In genomic region chr3:177609613-177610012, GRCh38 we compare ENCODE assay signal across 1 cellular context.
TF ChIP-seq lines count a peak whose summit lies in the region.

No MANE protein-coding gene starts in this region.

TF ChIP-seq in WTC11, 78 proteins besides CTCF, POLR2A, EP300 and RAD21 (continued from another document):
- TF ChIP-seq AR (CRISPR knock-in tag; IDR thresholded peaks at IDR 0.05) (no peak), ESRRA (CRISPR knock-in tag; IDR thresholded peaks at IDR 0.05; ENCODE audit: borderline replicate concordance) (no peak), SOX15 (CRISPR knock-in tag; IDR thresholded peaks at IDR 0.05) (no peak), TEAD1 (CRISPR knock-in tag; IDR thresholded peaks at IDR 0.05) (no peak), TP53 (CRISPR knock-in tag; IDR thresholded peaks at IDR 0.05) (no peak), PRRX2 (CRISPR knock-in tag; IDR thresholded peaks at IDR 0.05) (no peak), FOXP1 (CRISPR knock-in tag; IDR thresholded peaks at IDR 0.05; ENCODE audit: borderline replicate concordance) (no peak), ZNF138 (CRISPR knock-in tag; conservative IDR thresholded peaks at IDR 0.05) (no peak), CREB1 (CRISPR knock-in tag; IDR thresholded peaks at IDR 0.05) (no peak), ARID4B (CRISPR knock-in tag; IDR thresholded peaks at IDR 0.05; ENCODE audit: borderline replicate concordance) (no peak), KAT7 (CRISPR knock-in tag; IDR thresholded peaks at IDR 0.05; ENCODE audit: borderline replicate concordance) (no peak)
- TF ChIP-seq, protein P1, sequence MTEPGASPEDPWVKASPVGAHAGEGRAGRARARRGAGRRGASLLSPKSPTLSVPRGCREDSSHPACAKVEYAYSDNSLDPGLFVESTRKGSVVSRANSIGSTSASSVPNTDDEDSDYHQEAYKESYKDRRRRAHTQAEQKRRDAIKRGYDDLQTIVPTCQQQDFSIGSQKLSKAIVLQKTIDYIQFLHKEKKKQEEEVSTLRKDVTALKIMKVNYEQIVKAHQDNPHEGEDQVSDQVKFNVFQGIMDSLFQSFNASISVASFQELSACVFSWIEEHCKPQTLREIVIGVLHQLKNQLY (CRISPR knock-in tag; IDR thresholded peaks at IDR 0.05): no peak
- TF ChIP-seq, protein P2, sequence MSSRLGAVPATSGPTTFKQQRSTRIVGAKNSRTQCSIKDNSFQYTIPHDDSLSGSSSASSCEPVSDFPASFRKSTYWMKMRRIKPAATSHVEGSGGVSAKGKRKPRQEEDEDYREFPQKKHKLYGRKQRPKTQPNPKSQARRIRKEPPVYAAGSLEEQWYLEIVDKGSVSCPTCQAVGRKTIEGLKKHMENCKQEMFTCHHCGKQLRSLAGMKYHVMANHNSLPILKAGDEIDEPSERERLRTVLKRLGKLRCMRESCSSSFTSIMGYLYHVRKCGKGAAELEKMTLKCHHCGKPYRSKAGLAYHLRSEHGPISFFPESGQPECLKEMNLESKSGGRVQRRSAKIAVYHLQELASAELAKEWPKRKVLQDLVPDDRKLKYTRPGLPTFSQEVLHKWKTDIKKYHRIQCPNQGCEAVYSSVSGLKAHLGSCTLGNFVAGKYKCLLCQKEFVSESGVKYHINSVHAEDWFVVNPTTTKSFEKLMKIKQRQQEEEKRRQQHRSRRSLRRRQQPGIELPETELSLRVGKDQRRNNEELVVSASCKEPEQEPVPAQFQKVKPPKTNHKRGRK (CRISPR knock-in tag; IDR thresholded peaks at IDR 0.05; ENCODE audit: borderline replicate concordance): no peak
- TF ChIP-seq, protein P3, sequence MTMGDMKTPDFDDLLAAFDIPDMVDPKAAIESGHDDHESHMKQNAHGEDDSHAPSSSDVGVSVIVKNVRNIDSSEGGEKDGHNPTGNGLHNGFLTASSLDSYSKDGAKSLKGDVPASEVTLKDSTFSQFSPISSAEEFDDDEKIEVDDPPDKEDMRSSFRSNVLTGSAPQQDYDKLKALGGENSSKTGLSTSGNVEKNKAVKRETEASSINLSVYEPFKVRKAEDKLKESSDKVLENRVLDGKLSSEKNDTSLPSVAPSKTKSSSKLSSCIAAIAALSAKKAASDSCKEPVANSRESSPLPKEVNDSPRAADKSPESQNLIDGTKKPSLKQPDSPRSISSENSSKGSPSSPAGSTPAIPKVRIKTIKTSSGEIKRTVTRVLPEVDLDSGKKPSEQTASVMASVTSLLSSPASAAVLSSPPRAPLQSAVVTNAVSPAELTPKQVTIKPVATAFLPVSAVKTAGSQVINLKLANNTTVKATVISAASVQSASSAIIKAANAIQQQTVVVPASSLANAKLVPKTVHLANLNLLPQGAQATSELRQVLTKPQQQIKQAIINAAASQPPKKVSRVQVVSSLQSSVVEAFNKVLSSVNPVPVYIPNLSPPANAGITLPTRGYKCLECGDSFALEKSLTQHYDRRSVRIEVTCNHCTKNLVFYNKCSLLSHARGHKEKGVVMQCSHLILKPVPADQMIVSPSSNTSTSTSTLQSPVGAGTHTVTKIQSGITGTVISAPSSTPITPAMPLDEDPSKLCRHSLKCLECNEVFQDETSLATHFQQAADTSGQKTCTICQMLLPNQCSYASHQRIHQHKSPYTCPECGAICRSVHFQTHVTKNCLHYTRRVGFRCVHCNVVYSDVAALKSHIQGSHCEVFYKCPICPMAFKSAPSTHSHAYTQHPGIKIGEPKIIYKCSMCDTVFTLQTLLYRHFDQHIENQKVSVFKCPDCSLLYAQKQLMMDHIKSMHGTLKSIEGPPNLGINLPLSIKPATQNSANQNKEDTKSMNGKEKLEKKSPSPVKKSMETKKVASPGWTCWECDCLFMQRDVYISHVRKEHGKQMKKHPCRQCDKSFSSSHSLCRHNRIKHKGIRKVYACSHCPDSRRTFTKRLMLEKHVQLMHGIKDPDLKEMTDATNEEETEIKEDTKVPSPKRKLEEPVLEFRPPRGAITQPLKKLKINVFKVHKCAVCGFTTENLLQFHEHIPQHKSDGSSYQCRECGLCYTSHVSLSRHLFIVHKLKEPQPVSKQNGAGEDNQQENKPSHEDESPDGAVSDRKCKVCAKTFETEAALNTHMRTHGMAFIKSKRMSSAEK (CRISPR knock-in tag; IDR thresholded peaks at IDR 0.05; ENCODE audit: borderline replicate concordance): no peak
